Comparison of ENCODE assay signal across 24 cellular contexts in genomic region chr6:165514621-165515020, GRCh38.
A peak's percentile ranks its signal among the peaks of the same experiment; 100 is the strongest.
DNase-seq lines count a peak whose midpoint lies in the region; ATAC-seq, FAIRE-seq and TF ChIP-seq lines count a peak whose summit lies in the region.
"Had no signal": no experiment of that assay in that cellular context is flagged by ENCODE, and none has a peak within 500 bp of the region (broad histone marks: within the 10 kb centered on the region; RNA-seq: fewer than 3 reads in every experiment).

No MANE protein-coding gene starts in this region.

- H3K9me1 ChIP-seq in K562 (ENCODE audit: control insufficient read depth, insufficient read depth, low read length), result no peaks in the 10 kb centered on the region

- no peak for TF ChIP-seq POLR2A in HepG2 (IDR thresholded peaks at IDR 0.05; ENCODE audit: insufficient read depth in 1 of 2, low read depth in 2 of 2, low read length in 2 of 2)
- TF ChIP-seq POLR2A in right lobe of liver (IDR thresholded peaks at IDR 0.05), result no peak
- no peak for TF ChIP-seq POLR2A in K562 (conservative IDR thresholded peaks at IDR 0.05)

- TF ChIP-seq CTCF in HepG2 (CRISPR knock-in tag; IDR thresholded peaks at IDR 0.05), result no peak
- no peak for TF ChIP-seq CTCF in right lobe of liver (IDR thresholded peaks at IDR 0.05)
- TF ChIP-seq CTCF in K562 (IDR thresholded peaks at IDR 0.05 in 2 of 3, conservative IDR thresholded peaks at IDR 0.05 in 1 of 3; ENCODE audit: insufficient read depth in 2 of 3, low read depth in 1 of 3, low read length in 3 of 3), result no peak

- CTCF ChIA-PET in HepG2 (lab: Yijun Ruan, JAX; ENCODE audit: low intra/inter-chr PET ratio, low total read pairs), result no interaction called here
- CTCF ChIA-PET in K562 (lab: Yijun Ruan, JAX; ENCODE audit: low intra/inter-chr PET ratio), result no interaction called here

- no peak overlapping the region for H3K9ac ChIP-seq in HepG2 (ENCODE audit: insufficient read depth, low read depth, low read length)
- no peak overlapping the region for H3K9ac ChIP-seq in K562 (ENCODE audit: insufficient read depth in 1 of 2, low read depth in 2 of 2, low read length in 2 of 2)
- H3K9ac ChIP-seq: BLaER1 had no signal

- H3K4me2 ChIP-seq in HepG2 (ENCODE audit: low read depth, low read length) (no peak overlapping the region), K562 (ENCODE audit: insufficient read depth, low read length) (no peak overlapping the region)
- H3K4me2 ChIP-seq: BLaER1 had no signal

- H3K4me3 ChIP-seq in HepG2 (replicated peaks in 1 of 3; ENCODE audit: insufficient read depth in 1 of 3, low read depth in 2 of 3, low read length in 3 of 3) (no peak overlapping the region), right lobe of liver (no peak overlapping the region), K562 (no peak overlapping the region)
- H3K4me3 ChIP-seq: BLaER1, GM12878 had no signal

- H3K79me2 ChIP-seq in HepG2 (ENCODE audit: insufficient read depth, low read length), result no peaks in the 10 kb centered on the region
- H3K79me2 ChIP-seq in K562 (ENCODE audit: control insufficient read depth, insufficient read depth, low read length), result no peaks in the 10 kb centered on the region

- H3K36me3 ChIP-seq in HepG2 (replicated peaks in 1 of 2; ENCODE audit: control insufficient read depth in 1 of 2, insufficient read depth in 2 of 2, low read length in 2 of 2), result no peaks in the 10 kb centered on the region
- no peaks in the 10 kb centered on the region for H3K36me3 ChIP-seq in right lobe of liver
- no peaks in the 10 kb centered on the region for H3K36me3 ChIP-seq in K562 (ENCODE audit: control insufficient read depth, insufficient read depth, low read length)
- H3K36me3 ChIP-seq: BE2C, BLaER1 had no signal

- H3K4me1 ChIP-seq in HepG2 (ENCODE audit: insufficient read depth, low read length), result no peaks in the 10 kb centered on the region
- H3K4me1 ChIP-seq in right lobe of liver, result no peaks in the 10 kb centered on the region
- no peaks in the 10 kb centered on the region for H3K4me1 ChIP-seq in K562 (replicated peaks in 1 of 2; ENCODE audit: control insufficient read depth in 2 of 2, insufficient read depth in 2 of 2, low read length in 2 of 2)
- H3K4me1 ChIP-seq: BE2C, BLaER1 had no signal

- no peak overlapping the region for H3K27ac ChIP-seq in HepG2 (ENCODE audit: extremely low read length, insufficient read depth, low read length)
- no peak overlapping the region for H3K27ac ChIP-seq in right lobe of liver
- no peak overlapping the region for H3K27ac ChIP-seq in K562 (ENCODE audit: extremely low read depth, low read depth, low read length)
- H3K27ac ChIP-seq: 22Rv1, BLaER1 had no signal

- H2AFZ ChIP-seq in HepG2 (ENCODE audit: low read length) (no peak overlapping the region), K562 (ENCODE audit: low read depth, low read length) (no peak overlapping the region)

- intact Hi-C loops in HepG2 (cut with micrococcal nuclease; ENCODE audit: unreplicated experiment) (no loop called here), right lobe of liver (cut with DNase I) (no loop called here), K562 (cut with micrococcal nuclease) (no loop called here), Right ventricle myocardium inferior (cut with DNase I) (no loop called here)

- DNase-seq in HepG2 (ENCODE audit: low spot score) (no peak), right lobe of liver (no peak), K562 (ENCODE audit: extremely low read depth in 1 of 4, low spot score in 3 of 4) (no peak), amniotic stem cell (lab: John Stamatoyannopoulos, UW) (no peak), Right ventricle myocardium inferior (ENCODE audit: missing footprints) (no peak)
- DNase-seq: ACHN; BE2C; C1 segment of cervical spinal cord; CD4-positive, alpha-beta memory T cell; CD4-positive, CD25-positive, alpha-beta regulatory T cell; CD8-positive, alpha-beta memory T cell; COR-L47; DMS 273 treated with DMSO at 0.1 percent for 48 hours; DMS153; DMS53; DMS79; DND-41; EL; GDM1 had no signal

- no peaks in the 10 kb centered on the region for H3K9me3 ChIP-seq in HepG2 (ENCODE audit: low read length)
- H3K9me3 ChIP-seq in right lobe of liver, result no peaks in the 10 kb centered on the region
- no peaks in the 10 kb centered on the region for H3K9me3 ChIP-seq in K562 (replicated peaks; ENCODE audit: control insufficient read depth, insufficient read depth, low read depth, low read length)
- H3K9me3 ChIP-seq: BE2C, BLaER1 had no signal

- BruUV-seq in HepG2 (replicated peaks; lab: Mats Ljungman, UMichigan) (no TSS peak), K562 (replicated peaks; lab: Mats Ljungman, UMichigan) (no TSS peak)

- no peaks in the 10 kb centered on the region for H3K27me3 ChIP-seq in HepG2 (ENCODE audit: control insufficient read depth in 1 of 2, insufficient read depth in 2 of 2, low read length in 2 of 2)
- no peaks in the 10 kb centered on the region for H3K27me3 ChIP-seq in right lobe of liver
- no peaks in the 10 kb centered on the region for H3K27me3 ChIP-seq in K562 (ENCODE audit: control insufficient read depth in 2 of 2, insufficient read depth in 2 of 2, low read length in 2 of 2)
- H3K27me3 ChIP-seq: BE2C, BLaER1 had no signal

- TF ChIP-seq RAD21 in HepG2 (CRISPR knock-in tag; IDR thresholded peaks at IDR 0.05) (no peak), K562 (CRISPR knock-in tag; conservative IDR thresholded peaks at IDR 0.05 in 1 of 2, IDR thresholded peaks at IDR 0.05 in 1 of 2) (no peak)

- ATAC-seq in HepG2, result no peak
- no peak for ATAC-seq in right lobe of liver
- no peak for ATAC-seq in K562
- no peak for ATAC-seq in Right ventricle myocardium inferior
- ATAC-seq: GM12878 had no signal

- no peak for FAIRE-seq in HepG2 (lab: Jason Lieb, UNC)
- FAIRE-seq in K562 (lab: Jason Lieb, UNC), result no peak
- FAIRE-seq: GM12878, GM12892, GM18507 had no signal

- in situ Hi-C loops in HepG2 (cut with HindIII; ENCODE audit: extremely low pct_ligation_motif_present, low pct_unique_long_range_greater_than_20kb) (no loop called here), K562 (cut with MboI) (no loop called here)

- TF ChIP-seq EP300 in HepG2 (IDR thresholded peaks at IDR 0.05; ENCODE audit: low read depth in 2 of 2, low read length in 2 of 2) (no peak), HepG2 (CRISPR knock-in tag; IDR thresholded peaks at IDR 0.05; ENCODE audit: borderline replicate concordance) (no peak), K562 (IDR thresholded peaks at IDR 0.05; ENCODE audit: low read length) (no peak)

- 11% methylated on average over 4 of the region's 4 CpGs for WGBS in HepG2 (ENCODE audit: low lambda C conversion rate)
- 79% methylated on average over 3 of the region's 4 CpGs for WGBS in right lobe of liver (ENCODE audit: insufficient coverage, low coverage, low lambda C conversion rate, missing lambda C conversion rate)
- 0% methylated on average over 4 of the region's 4 CpGs for WGBS in K562 (ENCODE audit: insufficient coverage, low coverage, missing lambda C conversion rate)

- POLR2A ChIA-PET in HepG2 (lab: Yijun Ruan, JAX), result no interaction called here
- POLR2A ChIA-PET in K562 (lab: Yijun Ruan, JAX), result no interaction called here

- H4K20me1 ChIP-seq in HepG2 (ENCODE audit: insufficient read depth, low read length) (no peaks in the 10 kb centered on the region), K562 (replicated peaks; ENCODE audit: control insufficient read depth, insufficient read depth, low read length) (no peaks in the 10 kb centered on the region)
- H4K20me1 ChIP-seq: BLaER1 had no signal

TF ChIP-seq in HepG2, 621 proteins besides CTCF, POLR2A, EP300 and RAD21 (continues in another document):
- no peak for TF ChIP-seq ZNF704 (CRISPR knock-in tag; IDR thresholded peaks at IDR 0.05; ENCODE audit: borderline replicate concordance)
- no peak for TF ChIP-seq ZFP1 (CRISPR knock-in tag; IDR thresholded peaks at IDR 0.05)
- TF ChIP-seq GATA4 (IDR thresholded peaks at IDR 0.05; ENCODE audit: borderline replicate concordance, low read depth), result no peak
- TF ChIP-seq ATAD3A (CRISPR knock-in tag; IDR thresholded peaks at IDR 0.05), result no peak
- TF ChIP-seq MBD4 (IDR thresholded peaks at IDR 0.05; ENCODE audit: borderline replicate concordance, low read length), result no peak
- TF ChIP-seq ZNF264 (CRISPR knock-in tag; IDR thresholded peaks at IDR 0.05), result no peak
- TF ChIP-seq ZNF430 (CRISPR knock-in tag; IDR thresholded peaks at IDR 0.05), result no peak

TF ChIP-seq in K562, 482 proteins besides CTCF, POLR2A, EP300 and RAD21:
- TF ChIP-seq HDAC8 (tag; IDR thresholded peaks at IDR 0.05) (no peak), MAFF (IDR thresholded peaks at IDR 0.05; ENCODE audit: low read length) (0 out of 2 replicates have a peak, but pooled peaks have one; percentile 2), MAFK (IDR thresholded peaks at IDR 0.05; ENCODE audit: low read length) (0 out of 2 replicates have a peak, but pooled peaks have one; percentile 26), LEF1 (IDR thresholded peaks at IDR 0.05) (no peak), ZNF316 (IDR thresholded peaks at IDR 0.05) (peak; percentile 33; the same call in 1 of the 2 replicates)

Comparison
In these comparisons a context has a peak if more than half of its experiments do, and no peak if none do; other contexts are left out.
1. Of the 241 proteins assayed by ChIP-seq in both HepG2 and K562: peak only in HepG2: none; only in K562: none; in both: MAFF and MAFK; in neither: 239.